25 cellular contexts compared by ENCODE assay signal in genomic region chr4:128737098-128737513, GRCh38.
DNase-seq lines count a peak whose midpoint lies in the region; ATAC-seq and TF ChIP-seq lines count a peak whose summit lies in the region.
"Had no signal": no experiment of that assay in that cellular context is flagged by ENCODE, and none has a peak within 500 bp of the region (broad histone marks: within the 10 kb centered on the region; RNA-seq: fewer than 3 reads in every experiment).

No MANE protein-coding gene starts in this region.

- H3T11ph ChIP-seq in H9 (ENCODE audit: low read length): no peak overlapping the region

- peak overlapping the region; percentile 28; the same call in 1 of the 2 replicates for H3K14ac ChIP-seq in H9 (ENCODE audit: insufficient read depth, low read length)

- peak overlapping the region; percentile 81 for H2AFZ ChIP-seq in H9 (ENCODE audit: low read length)
- peak overlapping the region; percentile 89 for H2AFZ ChIP-seq in neural progenitor cell (replicated peaks)

- no peak overlapping the region for H3K56ac ChIP-seq in H9 (ENCODE audit: insufficient read length, low read depth, low read length)

- H3K36me3 ChIP-seq in neural progenitor cell: no peaks in the 10 kb centered on the region
- H3K36me3 ChIP-seq: esophagus squamous epithelium had no signal

- H4K20me1 ChIP-seq in H9 (ENCODE audit: control insufficient read depth, insufficient read depth, insufficient read length) (no peaks in the 10 kb centered on the region), neural progenitor cell (ENCODE audit: low read depth) (no peaks in the 10 kb centered on the region)

- H4K91ac ChIP-seq in H9 (ENCODE audit: insufficient read length, low read depth, low read length): no peak overlapping the region

- H2BK120ac ChIP-seq in H9 (ENCODE audit: low read depth, low read length, poor library complexity, severe bottlenecking): no peak overlapping the region

- H3K4me2 ChIP-seq in H9 (ENCODE audit: insufficient read depth, insufficient read length, low read length) (no peak overlapping the region), neural progenitor cell (no peak overlapping the region)
- H3K4me2 ChIP-seq: SK-N-SH had no signal

- H3K18ac ChIP-seq in H9 (ENCODE audit: insufficient read length, low read depth, low read length): peak overlapping the region; percentile 63

- H3K27me3 ChIP-seq in H9 (ENCODE audit: insufficient read depth, low read length): no peaks in the 10 kb centered on the region
- no peaks in the 10 kb centered on the region for H3K27me3 ChIP-seq in neural progenitor cell
- H3K27me3 ChIP-seq: esophagus squamous epithelium had no signal

- H3K9me3 ChIP-seq in H9 (ENCODE audit: control insufficient read depth, low read depth, low read length) (no peaks in the 10 kb centered on the region), neural progenitor cell (ENCODE audit: low read depth) (no peaks in the 10 kb centered on the region)
- H3K9me3 ChIP-seq: esophagus squamous epithelium, SK-N-SH had no signal

- no peak overlapping the region for H3K4ac ChIP-seq in H9 (ENCODE audit: low read depth, low read length)

- H3K4me3 Mint-ChIP-seq in H9: no peak overlapping the region
- H3K4me3 Mint-ChIP-seq in neural progenitor cell: no peak overlapping the region
- H3K4me3 Mint-ChIP-seq: activated CD4-positive, alpha-beta T cell treated with anti-CD3 and anti-CD28 coated beads, Interleukin-2, amount 10 ng/mL, durations not matched to agents 7 days and 5 days; CD4-positive, CD25-positive, alpha-beta regulatory T cell; naive B cell had no signal

- H2BK15ac ChIP-seq in H9 (ENCODE audit: low read depth, low read length): no peak overlapping the region

- H3K79me1 ChIP-seq in H9 (ENCODE audit: insufficient read depth, low read depth, low read length, poor library complexity, severe bottlenecking): no peaks in the 10 kb centered on the region

- H3K36me3 Mint-ChIP-seq in H9 (ENCODE audit: insufficient read depth in 1 of 3, low read depth in 3 of 3): peaks cover 2 to 8% (median 8%) of the 10 kb centered on the region in 3 experiments; a peak in 5 of 7 replicates
- H3K36me3 Mint-ChIP-seq in neural progenitor cell: no peaks in the 10 kb centered on the region
- H3K36me3 Mint-ChIP-seq: CD4-positive, CD25-positive, alpha-beta regulatory T cell; naive B cell had no signal

- H3K9me3 Mint-ChIP-seq in H9: peaks cover 3 to 9% of the 10 kb centered on the region in 2 experiments; a peak in 4 of 5 replicates
- peaks cover 3% of the 10 kb centered on the region for H3K9me3 Mint-ChIP-seq in neural progenitor cell
- H3K9me3 Mint-ChIP-seq: activated CD4-positive, alpha-beta T cell treated with anti-CD3 and anti-CD28 coated beads, Interleukin-2, amount 10 ng/mL, durations not matched to agents 7 days and 5 days; CD4-positive, CD25-positive, alpha-beta regulatory T cell had no signal

- no peak for ATAC-seq in HG02678 (IDR thresholded peaks at IDR 0.05; ENCODE audit: unreplicated experiment)
- ATAC-seq: HepG2 had no signal

- H4K8ac ChIP-seq in H9 (replicated peaks; ENCODE audit: insufficient read length, low read depth, low read length): no peak overlapping the region

- H3K4me1 Mint-ChIP-seq in H9 (peaks cover 10 to 23% of the 10 kb centered on the region in 2 experiments), neural progenitor cell (no peaks in the 10 kb centered on the region)
- H3K4me1 Mint-ChIP-seq: activated CD4-positive, alpha-beta T cell treated with anti-CD3 and anti-CD28 coated beads, Interleukin-2, amount 10 ng/mL, durations not matched to agents 7 days and 5 days; naive B cell had no signal

- no peak overlapping the region for H2BK12ac ChIP-seq in H9 (ENCODE audit: insufficient read length, low read depth, low read length)

- no peaks in the 10 kb centered on the region for H3K79me2 ChIP-seq in H9 (ENCODE audit: insufficient read depth, low read length)
- no peaks in the 10 kb centered on the region for H3K79me2 ChIP-seq in neural progenitor cell (ENCODE audit: low read depth)

- peak overlapping the region in 2 of 3 experiments; percentile 88 to 90; a peak in 5 of 7 replicates for H3K27ac Mint-ChIP-seq in H9
- H3K27ac Mint-ChIP-seq in neural progenitor cell: no peak overlapping the region
- H3K27ac Mint-ChIP-seq: activated CD4-positive, alpha-beta T cell treated with anti-CD3 and anti-CD28 coated beads, Interleukin-2, amount 10 ng/mL, durations not matched to agents 7 days and 5 days; CD4-positive, CD25-positive, alpha-beta regulatory T cell; naive B cell; progenitor cell of endocrine pancreas had no signal

- no CpG with 5 or more reads among the region's 9 CpGs for WGBS in H9 (ENCODE audit: extremely low coverage, insufficient read length, low lambda C conversion rate)
- 85 to 86% methylated on average over 9 of the region's 9 CpGs for whole genome bisulfite sequencing in lower leg skin, 2 donors

- no peak overlapping the region for H3K4me3 ChIP-seq in fibroblast of mammary gland (ENCODE audit: control insufficient read depth, low read depth, low read length)
- no peak overlapping the region for H3K4me3 ChIP-seq in neural progenitor cell
- H3K4me3 ChIP-seq in lower leg skin (ENCODE audit: low read depth, poor library complexity, severe bottlenecking): no peak overlapping the region
- H3K4me3 ChIP-seq: esophagus squamous epithelium, skin epidermis had no signal

- no peaks in the 10 kb centered on the region for H3F3A ChIP-seq in neural progenitor cell (ENCODE audit: low read depth)

- no peaks in the 10 kb centered on the region; the same call in 1 of the 2 replicates for H3K27me3 Mint-ChIP-seq in H9 (ENCODE audit: low read depth)
- no peaks in the 10 kb centered on the region for H3K27me3 Mint-ChIP-seq in neural progenitor cell (ENCODE audit: insufficient read depth, low read depth)
- H3K27me3 Mint-ChIP-seq: activated CD4-positive, alpha-beta T cell treated with anti-CD3 and anti-CD28 coated beads, Interleukin-2, amount 10 ng/mL, durations not matched to agents 7 days and 5 days; CD4-positive, CD25-positive, alpha-beta regulatory T cell; naive B cell; progenitor cell of endocrine pancreas had no signal

- TF ChIP-seq CTCF in H9 (conservative IDR thresholded peaks at IDR 0.05) (no peak), fibroblast of mammary gland (conservative IDR thresholded peaks at IDR 0.05; ENCODE audit: control insufficient read depth, insufficient read depth, low read depth, low read length) (no peak), neural progenitor cell (IDR thresholded peaks at IDR 0.05) (no peak), lower leg skin (IDR thresholded peaks at IDR 0.05) (no peak)

- H2BK5ac ChIP-seq in H9 (ENCODE audit: insufficient read length, low read length): peak overlapping the region; percentile 32

- no peak overlapping the region for H2BK20ac ChIP-seq in H9 (ENCODE audit: low read depth, low read length, poor library complexity, severe bottlenecking)

- H3K23ac ChIP-seq in H9 (ENCODE audit: insufficient read length, low read depth, low read length): no peak overlapping the region

- H3K27ac ChIP-seq in H9 (ENCODE audit: insufficient read length, low read depth, low read length): no peak overlapping the region
- H3K27ac ChIP-seq in neural progenitor cell: no peak overlapping the region
- H3K27ac ChIP-seq: esophagus squamous epithelium, skin epidermis had no signal

- H3K9ac ChIP-seq in H9 (ENCODE audit: extremely low read depth, insufficient read length, low read length) (no peak overlapping the region), neural progenitor cell (no peak overlapping the region)
- H3K9ac ChIP-seq: SK-N-SH had no signal

- no peak overlapping the region for H2AK5ac ChIP-seq in H9 (ENCODE audit: insufficient read length, low read length)

- intact Hi-C loops in lower leg skin (cut with DNase I; ENCODE audit: low total_unique reads): no loop called here

- DNase-seq in H9 (peak; percentile 29), RPMI7951 (ENCODE audit: low read depth) (peak; percentile 12), fibroblast of mammary gland (ENCODE audit: low read depth) (peak; percentile 11), neural progenitor cell (ENCODE audit: low spot score) (no peak), lower leg skin (ENCODE audit: low spot score in 2 of 2) (no peak), NCI-H524 (lab: John Stamatoyannopoulos, UW) (no peak), KG1 (lab: John Stamatoyannopoulos, UW) (no peak)
- DNase-seq: activated CD4-positive, alpha-beta T cell treated with anti-CD3 and anti-CD28 coated beads, Interleukin-2, amount 10 ng/mL, durations not matched to agents 7 days and 5 days; activated gamma-delta T cell treated with Interleukin-2 at 50 U/mL for 16 hours; CD4-positive, CD25-positive, alpha-beta regulatory T cell; cerebellar nuclear complex; DMS153; effector CD4-positive, alpha-beta T cell; esophagus squamous epithelium; HCEC 1CT; MM.1S; naive B cell; NCI-H1694 treated with DMSO at 0.1 percent for 48 hours; SK-N-SH; stimulated activated CD8-positive, alpha-beta memory T cell treated with anti-CD3 and anti-CD28 coated beads, Interleukin-4, amount 100 ng/mL, for 48 hours; T1000 had no signal

- H3K23me2 ChIP-seq in H9 (ENCODE audit: insufficient read length, low read depth, low read length, poor library complexity, severe bottlenecking): no peaks in the 10 kb centered on the region

- TF ChIP-seq POLR2A in lower leg skin (IDR thresholded peaks at IDR 0.05): no peak

- H4K5ac ChIP-seq in H9 (ENCODE audit: insufficient read length, low read depth, low read length): peak overlapping the region; percentile 82

- H3K4me1 ChIP-seq in H9 (ENCODE audit: insufficient read depth, low read length) (peaks cover 8% of the 10 kb centered on the region; the same call in 1 of the 2 replicates), neural progenitor cell (peaks cover 7% of the 10 kb centered on the region)
- H3K4me1 ChIP-seq: esophagus squamous epithelium had no signal

Comparison
In these comparisons a context has a peak if more than half of its experiments do, and no peak if none do; other contexts are left out.
1. DNase-seq: peak in H9 (single experiment), RPMI7951 (single experiment) and fibroblast of mammary gland (single experiment); none in neural progenitor cell (single experiment), lower leg skin (0 of 2), NCI-H524 (0 of 2) and KG1 (single experiment).